Comparison of ENCODE assay signal across 20 cellular contexts in the genomic region with DNA sequence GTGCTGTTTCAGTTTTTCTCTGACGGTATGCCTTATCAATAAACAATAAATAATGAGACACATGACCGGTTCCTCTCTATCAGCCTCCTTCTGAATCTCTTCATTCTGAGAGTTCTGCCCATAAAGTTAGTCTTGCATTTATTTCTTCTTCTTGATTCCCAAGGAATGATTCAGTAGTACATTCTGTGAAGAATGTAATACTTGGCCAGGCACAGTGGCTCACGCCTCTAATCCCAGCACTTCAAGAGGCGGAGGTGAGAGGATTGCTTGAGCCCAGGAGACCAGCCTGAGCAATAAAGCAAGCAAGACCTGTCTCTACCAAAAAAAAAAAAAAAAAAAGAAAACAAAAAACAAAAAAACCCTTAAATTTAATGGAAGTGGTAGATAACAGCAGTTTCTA. TPM values are rescaled to one million over a fixed set of nuclear protein-coding genes. Genes with fewer than 3 reads are reported as not detected.
DNase-seq lines count a peak whose midpoint lies in the region; TF ChIP-seq lines count a peak whose summit lies in the region.
"Had no signal": no experiment of that assay in that cellular context is flagged by ENCODE, and none has a peak within 500 bp of the region (broad histone marks: within the 10 kb centered on the region; RNA-seq: fewer than 3 reads in every experiment).

No MANE protein-coding gene starts in this region.

- no peaks in the 10 kb centered on the region for H3K27me3 Mint-ChIP-seq in chondrocyte (ENCODE audit: low read depth)
- H3K27me3 Mint-ChIP-seq: activated CD4-positive, alpha-beta memory T cell treated with anti-CD3 and anti-CD28 coated beads for 36 hours; B cell had no signal

- no peaks in the 10 kb centered on the region for H3K36me3 ChIP-seq in A673 (ENCODE audit: insufficient read depth, low read length, poor library complexity, severe bottlenecking)
- H3K36me3 ChIP-seq in mesendoderm (ENCODE audit: control insufficient read depth, insufficient read depth, low read length): no peaks in the 10 kb centered on the region
- H3K36me3 ChIP-seq: heart right ventricle, neutrophil, sigmoid colon had no signal

- H3K9me3 Mint-ChIP-seq in chondrocyte (ENCODE audit: low read depth): peaks cover 2% of the 10 kb centered on the region
- H3K9me3 Mint-ChIP-seq: activated CD4-positive, alpha-beta memory T cell treated with anti-CD3 and anti-CD28 coated beads for 36 hours; activated naive CD4-positive, alpha-beta T cell treated with anti-CD3 and anti-CD28 coated beads for 36 hours had no signal

- peak overlapping the region; percentile 75 for H3K27ac Mint-ChIP-seq in chondrocyte (ENCODE audit: unreplicated experiment)
- H3K27ac Mint-ChIP-seq: activated CD4-positive, alpha-beta memory T cell treated with anti-CD3 and anti-CD28 coated beads for 36 hours; activated naive CD4-positive, alpha-beta T cell treated with anti-CD3 and anti-CD28 coated beads for 36 hours; B cell had no signal

- POLR2A ChIA-PET in A673 (lab: Charles Lee; ENCODE audit: low non-redundant PET): no interaction called here

- H3K36me3 Mint-ChIP-seq in chondrocyte (ENCODE audit: low read depth): no peaks in the 10 kb centered on the region

- H3K56ac ChIP-seq in mesendoderm (ENCODE audit: low read length): no peak overlapping the region

- TF ChIP-seq CTCF in A673 (conservative IDR thresholded peaks at IDR 0.05; ENCODE audit: low read depth, low read length) (no peak), chondrocyte (IDR thresholded peaks at IDR 0.05) (no peak)

- H3K4me3 Mint-ChIP-seq in chondrocyte (ENCODE audit: unreplicated experiment): no peak overlapping the region
- H3K4me3 Mint-ChIP-seq: activated CD4-positive, alpha-beta memory T cell treated with anti-CD3 and anti-CD28 coated beads for 36 hours; activated naive CD4-positive, alpha-beta T cell treated with anti-CD3 and anti-CD28 coated beads for 36 hours; B cell had no signal

- no peak overlapping the region for H3K18ac ChIP-seq in mesendoderm (ENCODE audit: low read length)

- no peak overlapping the region for H3K9ac ChIP-seq in mesendoderm (ENCODE audit: low read length)

- intact Hi-C loops in A673 (cut with micrococcal nuclease; ENCODE audit: unreplicated experiment): loop anchor here (5.0 kb wide), 1 partner anchor 58 kb away; no protein-coding TSS in a partner anchor

- no peak overlapping the region for H2BK15ac ChIP-seq in mesendoderm (replicated peaks; ENCODE audit: low read depth)

- peak overlapping the region; percentile 40 for H3K27ac ChIP-seq in A673 (ENCODE audit: low read depth, low read length, poor library complexity, severe bottlenecking)
- H3K27ac ChIP-seq in mesendoderm (ENCODE audit: low read depth, low read length): no peak overlapping the region
- H3K27ac ChIP-seq: heart right ventricle, neutrophil, VCaP had no signal

- no peaks in the 10 kb centered on the region for H3K79me2 ChIP-seq in mesendoderm (ENCODE audit: control insufficient read depth, insufficient read depth, low read length)

- H3K79me1 ChIP-seq in mesendoderm (ENCODE audit: low read length): peaks cover 2% of the 10 kb centered on the region

- no peak overlapping the region for H4K8ac ChIP-seq in mesendoderm (ENCODE audit: low read depth, low read length)

- H2BK120ac ChIP-seq in mesendoderm (ENCODE audit: low read depth, low read length): no peak overlapping the region

- peak overlapping the region; percentile 36 for H3K4me3 ChIP-seq in A673 (ENCODE audit: low read depth, low read length, poor library complexity, severe bottlenecking)
- H3K4me3 ChIP-seq in mesendoderm (ENCODE audit: low read length): no peak overlapping the region
- H3K4me3 ChIP-seq: heart right ventricle, sigmoid colon had no signal

- no TSS peak for BruUV-seq in A673 (replicated peaks; lab: Mats Ljungman, UMichigan)

- H4K5ac ChIP-seq in mesendoderm (ENCODE audit: low read length): no peak overlapping the region

- H3K23ac ChIP-seq in mesendoderm (ENCODE audit: low read length): no peak overlapping the region

- no peak overlapping the region for H3K4me2 ChIP-seq in mesendoderm (ENCODE audit: low read length)

- H3K27me3 ChIP-seq in A673 (replicated peaks; ENCODE audit: insufficient read depth, low read depth, low read length, poor library complexity): no peaks in the 10 kb centered on the region
- no peaks in the 10 kb centered on the region for H3K27me3 ChIP-seq in mesendoderm (ENCODE audit: insufficient read depth, low read length, poor library complexity)
- H3K27me3 ChIP-seq: heart right ventricle, neutrophil, sigmoid colon had no signal

- CTCF ChIA-PET in A673 (lab: Charles Lee): no interaction called here

- H3K4me1 Mint-ChIP-seq in chondrocyte (ENCODE audit: low read depth): peaks cover 43% of the 10 kb centered on the region
- H3K4me1 Mint-ChIP-seq: B cell had no signal

- H2BK5ac ChIP-seq in mesendoderm (ENCODE audit: low read length): no peak overlapping the region

- H3K4me1 ChIP-seq in A673 (ENCODE audit: insufficient read depth, low read length, poor library complexity, severe bottlenecking) (peaks cover 44% of the 10 kb centered on the region), mesendoderm (ENCODE audit: control insufficient read depth, low read depth, low read length) (peaks cover 1% of the 10 kb centered on the region)

- no peak overlapping the region for H2AK5ac ChIP-seq in mesendoderm (ENCODE audit: low read length)

- no peaks in the 10 kb centered on the region for H3K9me3 ChIP-seq in A673 (ENCODE audit: low read depth, low read length, poor library complexity, severe bottlenecking)
- H3K9me3 ChIP-seq: heart right ventricle, neutrophil, sigmoid colon had no signal

- DNase-seq in A673 (ENCODE audit: low spot score): no peak
- DNase-seq in DMS53 (lab: John Stamatoyannopoulos, UW): peak; percentile 73
- DNase-seq in chondrocyte (ENCODE audit: low spot score): no peak
- peak; percentile 81 for DNase-seq in mesendoderm
- DNase-seq in activated CD4-positive, alpha-beta T cell treated with anti-CD3 and anti-CD28 coated beads, Interleukin-2, amount 50 U/mL, for 1 hour: no peak
- no peak for DNase-seq in iPS-NIHi11 (ENCODE audit: low spot score)
- DNase-seq in epidermal melanocyte (ENCODE audit: insufficient read length, low spot score): no peak
- DNase-seq in mucosa of gallbladder (ENCODE audit: low spot score): no peak
- DNase-seq: activated CD4-positive, alpha-beta memory T cell treated with anti-CD3 and anti-CD28 coated beads for 36 hours; activated naive CD4-positive, alpha-beta T cell treated with anti-CD3 and anti-CD28 coated beads for 36 hours; activated T-cell treated with anti-CD3 and anti-CD28 coated beads, Interleukin-2, amount 50 U/mL, for 1 hour; heart right ventricle; kidney; NCI-H1105; sigmoid colon; stimulated activated CD4-positive, alpha-beta T cell treated with anti-CD3 and anti-CD28 coated beads, Interleukin-4, amount 100 ng/mL, for 1 hour; T-helper 1 cell had no signal

- WGBS in mesendoderm (ENCODE audit: extremely low coverage, insufficient coverage, low lambda C conversion rate): no CpG with 5 or more reads among the region's 4 CpGs

- H3K4ac ChIP-seq in mesendoderm (ENCODE audit: low read depth, low read length): no peak overlapping the region

RNA-seq across cellular contexts. Expression of gene PAM, which starts 53.9 kb away (rescaled TPM):
- total RNA-seq in A673 (2021): 185 and 190 TPM in 2 replicates
- 277 to 341 TPM (median 293 TPM) in 3 replicates for total RNA-seq in chondrocyte
- 23.6 TPM for polyA plus RNA-seq in mesendoderm (2013, experiment 1 of 2)
- 26.8 TPM for polyA plus RNA-seq in mesendoderm (2013, experiment 2 of 2)
- 99.3 TPM for total RNA-seq in mucosa of gallbladder

Comparison
In these comparisons a context has a peak if more than half of its experiments do, and no peak if none do; other contexts are left out.
1. DNase-seq: peak in DMS53 (single experiment) and mesendoderm (single experiment); none in A673 (single experiment), chondrocyte (single experiment), activated CD4-positive, alpha-beta T cell treated with anti-CD3 and anti-CD28 coated beads, Interleukin-2, amount 50 U/mL, for 1 hour (single experiment), iPS-NIHi11 (single experiment), epidermal melanocyte (single experiment) and mucosa of gallbladder (single experiment).